1 cellular context compared by ENCODE assay signal in the genomic region with DNA sequence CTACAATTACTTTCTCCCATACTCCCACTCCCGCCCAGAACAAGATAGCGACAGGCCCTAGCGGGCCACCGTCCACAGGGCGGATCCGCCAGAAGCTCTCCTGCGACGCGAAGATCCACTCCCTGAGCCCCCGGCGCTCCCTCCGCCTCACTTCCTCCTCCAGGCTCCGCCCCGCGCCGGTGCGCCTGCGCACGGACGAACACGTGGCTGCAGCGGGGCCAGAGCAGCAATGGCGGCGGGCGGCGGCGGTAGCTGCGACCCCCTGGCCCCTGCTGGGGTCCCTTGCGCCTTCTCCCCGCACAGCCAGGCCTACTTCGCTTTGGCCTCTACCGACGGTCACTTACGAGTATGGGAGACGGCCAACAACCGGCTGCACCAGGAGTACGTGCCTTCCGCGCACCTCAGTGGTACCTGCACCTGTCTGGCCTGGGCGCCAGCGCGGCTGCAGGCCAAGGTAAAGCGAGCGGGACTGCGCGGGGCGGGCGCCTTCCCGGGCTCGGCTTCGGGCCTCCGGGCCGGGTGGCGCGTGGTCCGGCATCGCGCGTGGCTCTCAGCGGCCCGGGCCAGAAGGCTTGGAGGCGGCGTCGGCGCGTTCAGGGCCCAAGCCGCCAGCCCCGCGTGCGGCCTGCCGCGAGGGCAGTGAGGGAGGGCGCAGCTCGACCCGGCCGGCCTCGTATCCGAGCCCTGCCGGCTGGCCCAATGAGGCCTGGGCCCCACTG.
A peak's percentile ranks its signal among the peaks of the same experiment; 100 is the strongest.
TF ChIP-seq lines count a peak whose summit lies in the region.

A gene with protein sequence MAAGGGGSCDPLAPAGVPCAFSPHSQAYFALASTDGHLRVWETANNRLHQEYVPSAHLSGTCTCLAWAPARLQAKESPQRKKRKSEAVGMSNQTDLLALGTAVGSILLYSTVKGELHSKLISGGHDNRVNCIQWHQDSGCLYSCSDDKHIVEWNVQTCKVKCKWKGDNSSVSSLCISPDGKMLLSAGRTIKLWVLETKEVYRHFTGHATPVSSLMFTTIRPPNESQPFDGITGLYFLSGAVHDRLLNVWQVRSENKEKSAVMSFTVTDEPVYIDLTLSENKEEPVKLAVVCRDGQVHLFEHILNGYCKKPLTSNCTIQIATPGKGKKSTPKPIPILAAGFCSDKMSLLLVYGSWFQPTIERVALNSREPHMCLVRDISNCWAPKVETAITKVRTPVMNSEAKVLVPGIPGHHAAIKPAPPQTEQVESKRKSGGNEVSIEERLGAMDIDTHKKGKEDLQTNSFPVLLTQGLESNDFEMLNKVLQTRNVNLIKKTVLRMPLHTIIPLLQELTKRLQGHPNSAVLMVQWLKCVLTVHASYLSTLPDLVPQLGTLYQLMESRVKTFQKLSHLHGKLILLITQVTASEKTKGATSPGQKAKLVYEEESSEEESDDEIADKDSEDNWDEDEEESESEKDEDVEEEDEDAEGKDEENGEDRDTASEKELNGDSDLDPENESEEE (plus strand): TSS at position 198 of the 719 bp plus-strand sequence. CDS start 32 bp downstream, at position 230.

TF ChIP-seq in HepG2, 621 proteins besides CTCF, POLR2A, EP300 and RAD21 (continued from another document and continues in another):
- TF ChIP-seq, protein P1, sequence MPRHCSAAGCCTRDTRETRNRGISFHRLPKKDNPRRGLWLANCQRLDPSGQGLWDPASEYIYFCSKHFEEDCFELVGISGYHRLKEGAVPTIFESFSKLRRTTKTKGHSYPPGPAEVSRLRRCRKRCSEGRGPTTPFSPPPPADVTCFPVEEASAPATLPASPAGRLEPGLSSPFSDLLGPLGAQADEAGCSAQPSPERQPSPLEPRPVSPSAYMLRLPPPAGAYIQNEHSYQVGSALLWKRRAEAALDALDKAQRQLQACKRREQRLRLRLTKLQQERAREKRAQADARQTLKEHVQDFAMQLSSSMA (CRISPR knock-in tag; IDR thresholded peaks at IDR 0.05) = peak; percentile 96
- TF ChIP-seq, protein P2, sequence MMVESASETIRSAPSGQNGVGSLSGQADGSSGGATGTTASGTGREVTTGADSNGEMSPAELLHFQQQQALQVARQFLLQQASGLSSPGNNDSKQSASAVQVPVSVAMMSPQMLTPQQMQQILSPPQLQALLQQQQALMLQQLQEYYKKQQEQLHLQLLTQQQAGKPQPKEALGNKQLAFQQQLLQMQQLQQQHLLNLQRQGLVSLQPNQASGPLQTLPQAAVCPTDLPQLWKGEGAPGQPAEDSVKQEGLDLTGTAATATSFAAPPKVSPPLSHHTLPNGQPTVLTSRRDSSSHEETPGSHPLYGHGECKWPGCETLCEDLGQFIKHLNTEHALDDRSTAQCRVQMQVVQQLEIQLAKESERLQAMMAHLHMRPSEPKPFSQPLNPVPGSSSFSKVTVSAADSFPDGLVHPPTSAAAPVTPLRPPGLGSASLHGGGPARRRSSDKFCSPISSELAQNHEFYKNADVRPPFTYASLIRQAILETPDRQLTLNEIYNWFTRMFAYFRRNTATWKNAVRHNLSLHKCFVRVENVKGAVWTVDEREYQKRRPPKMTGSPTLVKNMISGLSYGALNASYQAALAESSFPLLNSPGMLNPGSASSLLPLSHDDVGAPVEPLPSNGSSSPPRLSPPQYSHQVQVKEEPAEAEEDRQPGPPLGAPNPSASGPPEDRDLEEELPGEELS (CRISPR knock-in tag; IDR thresholded peaks at IDR 0.05) = peak; percentile 19; the same call in 1 of the 2 replicates
- TF ChIP-seq, protein P3, sequence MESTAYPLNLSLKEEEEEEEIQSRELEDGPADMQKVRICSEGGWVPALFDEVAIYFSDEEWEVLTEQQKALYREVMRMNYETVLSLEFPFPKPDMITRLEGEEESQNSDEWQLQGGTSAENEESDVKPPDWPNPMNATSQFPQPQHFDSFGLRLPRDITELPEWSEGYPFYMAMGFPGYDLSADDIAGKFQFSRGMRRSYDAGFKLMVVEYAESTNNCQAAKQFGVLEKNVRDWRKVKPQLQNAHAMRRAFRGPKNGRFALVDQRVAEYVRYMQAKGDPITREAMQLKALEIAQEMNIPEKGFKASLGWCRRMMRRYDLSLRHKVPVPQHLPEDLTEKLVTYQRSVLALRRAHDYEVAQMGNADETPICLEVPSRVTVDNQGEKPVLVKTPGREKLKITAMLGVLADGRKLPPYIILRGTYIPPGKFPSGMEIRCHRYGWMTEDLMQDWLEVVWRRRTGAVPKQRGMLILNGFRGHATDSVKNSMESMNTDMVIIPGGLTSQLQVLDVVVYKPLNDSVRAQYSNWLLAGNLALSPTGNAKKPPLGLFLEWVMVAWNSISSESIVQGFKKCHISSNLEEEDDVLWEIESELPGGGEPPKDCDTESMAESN (CRISPR knock-in tag; conservative IDR thresholded peaks at IDR 0.05) = peak; percentile 87
- TF ChIP-seq, protein P4, sequence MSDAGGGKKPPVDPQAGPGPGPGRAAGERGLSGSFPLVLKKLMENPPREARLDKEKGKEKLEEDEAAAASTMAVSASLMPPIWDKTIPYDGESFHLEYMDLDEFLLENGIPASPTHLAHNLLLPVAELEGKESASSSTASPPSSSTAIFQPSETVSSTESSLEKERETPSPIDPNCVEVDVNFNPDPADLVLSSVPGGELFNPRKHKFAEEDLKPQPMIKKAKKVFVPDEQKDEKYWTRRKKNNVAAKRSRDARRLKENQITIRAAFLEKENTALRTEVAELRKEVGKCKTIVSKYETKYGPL (CRISPR knock-in tag; IDR thresholded peaks at IDR 0.05) = no peak; the same call in 1 of the 2 replicates
- TF ChIP-seq ZNF549 (CRISPR knock-in tag; IDR thresholded peaks at IDR 0.05) = 0 out of 2 replicates have a peak, but pooled peaks have one; percentile 16
- TF ChIP-seq PHF21A (CRISPR knock-in tag; IDR thresholded peaks at IDR 0.05) = peak; percentile 91
- TF ChIP-seq ZFYVE20 (CRISPR knock-in tag; IDR thresholded peaks at IDR 0.05; ENCODE audit: borderline replicate concordance, low read depth) = peak; percentile 89
- TF ChIP-seq ZNF816 (CRISPR knock-in tag; IDR thresholded peaks at IDR 0.05; ENCODE audit: borderline replicate concordance) = peak; percentile 95; the same call in 1 of the 2 replicates
- TF ChIP-seq, protein P5, sequence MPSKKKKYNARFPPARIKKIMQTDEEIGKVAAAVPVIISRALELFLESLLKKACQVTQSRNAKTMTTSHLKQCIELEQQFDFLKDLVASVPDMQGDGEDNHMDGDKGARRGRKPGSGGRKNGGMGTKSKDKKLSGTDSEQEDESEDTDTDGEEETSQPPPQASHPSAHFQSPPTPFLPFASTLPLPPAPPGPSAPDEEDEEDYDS (CRISPR knock-in tag; IDR thresholded peaks at IDR 0.05) = peak; percentile 85
- TF ChIP-seq KDM1A (CRISPR knock-in tag; IDR thresholded peaks at IDR 0.05) = peak; percentile 7; the same call in 1 of the 2 replicates
- peak; percentile 90 for TF ChIP-seq ZZZ3 (CRISPR knock-in tag; IDR thresholded peaks at IDR 0.05; ENCODE audit: borderline replicate concordance)
- TF ChIP-seq RFX1 (IDR thresholded peaks at IDR 0.05) = no peak
- TF ChIP-seq ZNF431 (CRISPR knock-in tag; IDR thresholded peaks at IDR 0.05; ENCODE audit: borderline replicate concordance, low read depth) = peak; percentile 31; the same call in 1 of the 2 replicates
- TF ChIP-seq NFYB (CRISPR knock-in tag; IDR thresholded peaks at IDR 0.05) = peak; percentile 77
- 0 out of 2 replicates have a peak, but pooled peaks have one; percentile 93 for TF ChIP-seq TSC22D2 (CRISPR knock-in tag; IDR thresholded peaks at IDR 0.05; ENCODE audit: borderline replicate concordance)
- TF ChIP-seq SAFB2 (CRISPR knock-in tag; IDR thresholded peaks at IDR 0.05; ENCODE audit: borderline replicate concordance, low read depth) = no peak; the same call in none of the 2 replicates
- no peak for TF ChIP-seq ZNF335 (CRISPR knock-in tag; IDR thresholded peaks at IDR 0.05)
- TF ChIP-seq ZNF775 (CRISPR knock-in tag; IDR thresholded peaks at IDR 0.05; ENCODE audit: borderline replicate concordance) = no peak
- TF ChIP-seq, protein P6, sequence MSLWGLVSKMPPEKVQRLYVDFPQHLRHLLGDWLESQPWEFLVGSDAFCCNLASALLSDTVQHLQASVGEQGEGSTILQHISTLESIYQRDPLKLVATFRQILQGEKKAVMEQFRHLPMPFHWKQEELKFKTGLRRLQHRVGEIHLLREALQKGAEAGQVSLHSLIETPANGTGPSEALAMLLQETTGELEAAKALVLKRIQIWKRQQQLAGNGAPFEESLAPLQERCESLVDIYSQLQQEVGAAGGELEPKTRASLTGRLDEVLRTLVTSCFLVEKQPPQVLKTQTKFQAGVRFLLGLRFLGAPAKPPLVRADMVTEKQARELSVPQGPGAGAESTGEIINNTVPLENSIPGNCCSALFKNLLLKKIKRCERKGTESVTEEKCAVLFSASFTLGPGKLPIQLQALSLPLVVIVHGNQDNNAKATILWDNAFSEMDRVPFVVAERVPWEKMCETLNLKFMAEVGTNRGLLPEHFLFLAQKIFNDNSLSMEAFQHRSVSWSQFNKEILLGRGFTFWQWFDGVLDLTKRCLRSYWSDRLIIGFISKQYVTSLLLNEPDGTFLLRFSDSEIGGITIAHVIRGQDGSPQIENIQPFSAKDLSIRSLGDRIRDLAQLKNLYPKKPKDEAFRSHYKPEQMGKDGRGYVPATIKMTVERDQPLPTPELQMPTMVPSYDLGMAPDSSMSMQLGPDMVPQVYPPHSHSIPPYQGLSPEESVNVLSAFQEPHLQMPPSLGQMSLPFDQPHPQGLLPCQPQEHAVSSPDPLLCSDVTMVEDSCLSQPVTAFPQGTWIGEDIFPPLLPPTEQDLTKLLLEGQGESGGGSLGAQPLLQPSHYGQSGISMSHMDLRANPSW (CRISPR knock-in tag; IDR thresholded peaks at IDR 0.05; ENCODE audit: borderline replicate concordance) = no peak
- peak; percentile 79 for TF ChIP-seq HNRNPLL (IDR thresholded peaks at IDR 0.05; ENCODE audit: low read depth, low read length, poor library complexity, severe bottlenecking)
- peak; percentile 5 for TF ChIP-seq ZNF781 (CRISPR knock-in tag; IDR thresholded peaks at IDR 0.05; ENCODE audit: borderline replicate concordance, not compliant biosample characterization)
- peak; percentile 75 for TF ChIP-seq ZNF124 (CRISPR knock-in tag; IDR thresholded peaks at IDR 0.05)
- TF ChIP-seq RBM39 (IDR thresholded peaks at IDR 0.05; ENCODE audit: low read depth, low read length, poor library complexity, severe bottlenecking) = peak; percentile 96
- 0 out of 2 replicates have a peak, but pooled peaks have one; percentile 40 for TF ChIP-seq ZBTB21 (CRISPR knock-in tag; IDR thresholded peaks at IDR 0.05)
- peak; percentile 93 for TF ChIP-seq POGZ (CRISPR knock-in tag; IDR thresholded peaks at IDR 0.05)
- TF ChIP-seq FOXA3 (CRISPR knock-in tag; IDR thresholded peaks at IDR 0.05) = peak; percentile 77
- TF ChIP-seq, protein P7, sequence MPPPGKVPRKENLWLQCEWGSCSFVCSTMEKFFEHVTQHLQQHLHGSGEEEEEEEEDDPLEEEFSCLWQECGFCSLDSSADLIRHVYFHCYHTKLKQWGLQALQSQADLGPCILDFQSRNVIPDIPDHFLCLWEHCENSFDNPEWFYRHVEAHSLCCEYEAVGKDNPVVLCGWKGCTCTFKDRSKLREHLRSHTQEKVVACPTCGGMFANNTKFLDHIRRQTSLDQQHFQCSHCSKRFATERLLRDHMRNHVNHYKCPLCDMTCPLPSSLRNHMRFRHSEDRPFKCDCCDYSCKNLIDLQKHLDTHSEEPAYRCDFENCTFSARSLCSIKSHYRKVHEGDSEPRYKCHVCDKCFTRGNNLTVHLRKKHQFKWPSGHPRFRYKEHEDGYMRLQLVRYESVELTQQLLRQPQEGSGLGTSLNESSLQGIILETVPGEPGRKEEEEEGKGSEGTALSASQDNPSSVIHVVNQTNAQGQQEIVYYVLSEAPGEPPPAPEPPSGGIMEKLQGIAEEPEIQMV (CRISPR knock-in tag; IDR thresholded peaks at IDR 0.05; ENCODE audit: low read depth) = no peak; the same call in none of the 2 replicates
- no peak for TF ChIP-seq ZNF672 (CRISPR knock-in tag; IDR thresholded peaks at IDR 0.05)
- TF ChIP-seq NCOA2 (CRISPR knock-in tag; IDR thresholded peaks at IDR 0.05) = no peak; the same call in 1 of the 2 replicates
- peak; percentile 90 for TF ChIP-seq BRD4 (CRISPR knock-in tag; IDR thresholded peaks at IDR 0.05)
- no peak; the same call in 1 of the 2 replicates for TF ChIP-seq NCOR1 (IDR thresholded peaks at IDR 0.05; ENCODE audit: borderline replicate concordance, low read length)
- peak; percentile 77; the same call in 1 of the 2 replicates for TF ChIP-seq JUND (CRISPR knock-in tag; IDR thresholded peaks at IDR 0.05)
- no peak for TF ChIP-seq SMC3 (IDR thresholded peaks at IDR 0.05; ENCODE audit: low read length)
- TF ChIP-seq PCBP2 (optimal IDR thresholded peaks at IDR 0.05; ENCODE audit: low read depth, low read length, poor library complexity, severe bottlenecking) = no peak
- peak; percentile 93 for TF ChIP-seq TOPORS (CRISPR knock-in tag; IDR thresholded peaks at IDR 0.05)
- TF ChIP-seq, protein P8, sequence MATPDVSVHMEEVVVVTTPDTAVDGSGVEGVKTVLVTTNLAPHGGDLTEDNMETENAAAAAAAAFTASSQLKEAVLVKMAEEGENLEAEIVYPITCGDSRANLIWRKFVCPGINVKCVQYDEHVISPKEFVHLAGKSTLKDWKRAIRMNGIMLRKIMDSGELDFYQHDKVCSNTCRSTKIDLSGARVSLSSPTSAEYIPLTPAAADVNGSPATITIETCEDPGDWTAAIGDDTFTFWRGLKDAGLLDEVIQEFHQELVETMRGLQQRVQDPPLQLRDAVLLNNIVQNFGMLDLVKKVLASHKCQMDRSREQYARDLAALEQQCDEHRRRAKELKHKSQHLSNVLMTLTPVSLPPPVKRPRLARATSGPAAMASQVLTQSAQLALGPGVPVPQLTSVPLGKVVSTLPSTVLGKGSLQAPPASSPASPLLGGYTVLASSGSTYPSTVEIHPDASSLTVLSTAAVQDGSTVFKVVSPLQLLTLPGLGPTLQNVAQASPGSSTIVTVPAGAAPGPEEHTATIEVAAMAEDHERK (CRISPR knock-in tag; IDR thresholded peaks at IDR 0.05; ENCODE audit: low read depth) = no peak
- peak; percentile 43 for TF ChIP-seq AGO1 (IDR thresholded peaks at IDR 0.05; ENCODE audit: low read depth, low read length, poor library complexity, severe bottlenecking)
